Comparison of ENCODE assay signal across 11 cellular contexts in the genomic region with DNA sequence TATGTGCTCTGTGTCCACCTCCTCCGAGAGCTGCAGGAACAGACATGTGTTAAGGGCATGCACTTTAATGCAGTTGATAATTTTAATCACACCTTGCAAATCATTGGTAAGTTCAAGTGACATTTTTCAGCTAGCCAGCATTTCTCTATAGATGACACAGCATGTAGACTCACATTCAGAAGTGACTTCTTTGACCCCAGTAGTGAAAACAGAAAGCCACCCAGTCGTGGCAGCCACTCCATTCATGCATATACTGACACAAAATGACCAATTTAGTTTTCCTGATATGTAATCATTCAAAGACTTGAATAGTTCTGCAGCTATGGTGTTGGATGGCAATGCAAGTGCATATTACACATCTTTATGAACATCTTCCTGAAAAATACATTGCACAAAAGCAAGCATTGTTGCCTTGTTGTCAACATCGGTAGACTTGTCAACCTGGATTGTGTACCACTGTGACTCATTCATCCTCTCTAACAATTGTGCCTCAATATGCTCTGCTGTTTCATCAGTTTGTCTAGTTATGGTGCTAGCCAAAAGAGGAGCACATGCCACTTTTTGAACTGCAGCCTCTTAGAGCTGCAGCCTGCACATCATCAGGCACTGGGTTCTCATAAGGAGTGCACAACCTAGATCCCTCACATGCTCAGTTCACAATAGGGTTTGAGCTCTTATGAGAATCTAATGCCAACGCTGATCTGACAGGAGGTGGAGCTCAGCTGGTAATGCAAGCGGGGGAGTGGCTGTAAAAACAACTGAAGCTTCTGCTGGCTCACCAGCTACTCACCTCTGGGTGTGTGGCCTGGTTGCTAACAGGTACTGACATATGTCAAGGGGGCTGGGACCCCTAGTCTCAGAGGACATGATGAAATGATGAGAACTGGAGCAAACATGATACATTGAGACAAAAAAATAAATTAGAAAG.
A peak's percentile ranks its signal among the peaks of the same experiment; 100 is the strongest.
DNase-seq lines count a peak whose midpoint lies in the region; ATAC-seq and TF ChIP-seq lines count a peak whose summit lies in the region.
"Had no signal": no experiment of that assay in that cellular context is flagged by ENCODE, and none has a peak within 500 bp of the region (broad histone marks: within the 10 kb centered on the region; RNA-seq: fewer than 3 reads in every experiment).

No MANE protein-coding gene starts in this region.

- H3K4me3 ChIP-seq in lower lobe of right lung: no peak overlapping the region

- no peak overlapping the region for H3K27ac ChIP-seq in lower lobe of right lung

- H3K27me3 ChIP-seq in lower lobe of right lung (ENCODE audit: low read depth): no peaks in the 10 kb centered on the region

- H3K4me1 ChIP-seq in lower lobe of right lung: no peaks in the 10 kb centered on the region

- no peak for TF ChIP-seq CTCF in lower lobe of right lung (IDR thresholded peaks at IDR 0.05)

- peak; percentile 21 for DNase-seq in ELR (ENCODE audit: low read depth)
- DNase-seq in stimulated activated CD4-positive, alpha-beta T cell treated with anti-CD3 and anti-CD28 coated beads, Interleukin-4, amount 100 ng/mL, for 1 hour: no peak
- DNase-seq in lower lobe of right lung: no peak
- no peak for DNase-seq in activated effector memory CD4-positive, alpha-beta T cell treated with Interleukin-2 at 50 U/mL for 16 hours
- DNase-seq in putamen (ENCODE audit: low spot score): no peak
- DNase-seq: activated naive CD4-positive, alpha-beta T cell treated with Interleukin-2 at 50 U/mL for 16 hours; naive B cell; NK-92 treated with Interleukin-12 subunit alpha and Interleukin-12 subunit beta, amount 100 ng/mL, for 24 hours had no signal

- intact Hi-C loops in lower lobe of right lung (cut with DNase I): no loop called here

- H3K36me3 ChIP-seq in lower lobe of right lung: no peaks in the 10 kb centered on the region

- peak; percentile 94 for ATAC-seq in GM19351 (IDR thresholded peaks at IDR 0.05; ENCODE audit: unreplicated experiment)
- peak; percentile 89 for ATAC-seq in HG02840 (IDR thresholded peaks at IDR 0.05; ENCODE audit: low FRiP score, unreplicated experiment)
- peak; percentile 90 for ATAC-seq in HG03565 (IDR thresholded peaks at IDR 0.05; ENCODE audit: unreplicated experiment)
- ATAC-seq in lower lobe of right lung: no peak

- H3K9me3 ChIP-seq in lower lobe of right lung: no peaks in the 10 kb centered on the region

Comparison
In these comparisons a context has a peak if more than half of its experiments do, and no peak if none do; other contexts are left out.
1. ATAC-seq: peak in GM19351 (single experiment), HG02840 (single experiment) and HG03565 (single experiment); none in lower lobe of right lung (0 of 2).